ENCODE assay signal across 18 cellular contexts in genomic region chrX:24203072-24203808, GRCh38. TPM values are rescaled to one million over a fixed set of nuclear protein-coding genes. Genes with fewer than 3 reads are reported as not detected.
DNase-seq lines count a peak whose midpoint lies in the region; ATAC-seq and TF ChIP-seq lines count a peak whose summit lies in the region.
"Had no signal": no experiment of that assay in that cellular context is flagged by ENCODE, and none has a peak within 500 bp of the region (broad histone marks: within the 10 kb centered on the region; RNA-seq: fewer than 3 reads in every experiment).

No MANE protein-coding gene starts in this region.

- POLR2A ChIA-PET in activated CD8-positive, alpha-beta T cell treated with anti-CD3 and anti-CD28 coated beads for 36 hours (lab: Charles Lee), result no interaction called here
- POLR2A ChIA-PET in activated CD8-positive, alpha-beta T cell treated with anti-CD3 and anti-CD28 coated beads, Interleukin-2, amount 10 ng/mL, durations not matched to agents 7 days and 5 days (lab: Charles Lee), result no interaction called here
- POLR2A ChIA-PET in CD4-positive, alpha-beta memory T cell (lab: Charles Lee; ENCODE audit: partially characterized antibody), result interaction anchor here (1.6 kb wide), 1 partner anchor 10 kb away, joined by 4 read pairs; no protein-coding TSS in a partner anchor
- POLR2A ChIA-PET in naive thymus-derived CD4-positive, alpha-beta T cell (lab: Charles Lee), result no interaction called here

- peaks cover 48% of the 10 kb centered on the region for H3K4me1 Mint-ChIP-seq in activated CD8-positive, alpha-beta T cell treated with anti-CD3 and anti-CD28 coated beads for 36 hours (ENCODE audit: low read depth)
- peaks cover 20% of the 10 kb centered on the region for H3K4me1 Mint-ChIP-seq in activated CD8-positive, alpha-beta T cell treated with anti-CD3 and anti-CD28 coated beads, Interleukin-2, amount 10 ng/mL, durations not matched to agents 7 days and 5 days (ENCODE audit: low read depth)
- H3K4me1 Mint-ChIP-seq in CD4-positive, alpha-beta memory T cell, result peaks cover 43 to 62% (median 53%) of the 10 kb centered on the region in 4 donors
- peaks cover 32% of the 10 kb centered on the region for H3K4me1 Mint-ChIP-seq in activated T-helper 2 cell treated with anti-CD3 and anti-CD28 coated beads, Interferon-gamma antibody, Interleukin-2, Interleukin-4, amounts not matched to agents 10 μg/mL and 5 μg/mL and 100 μg/mL, durations not matched to agents 14 hours and 24 hours and 36 hours (ENCODE audit: low read depth)
- H3K4me1 Mint-ChIP-seq in naive thymus-derived CD4-positive, alpha-beta T cell, result peaks cover 27 to 63% (median 49%) of the 10 kb centered on the region in 7 donors

- CTCF ChIA-PET in activated CD8-positive, alpha-beta T cell treated with anti-CD3 and anti-CD28 coated beads for 36 hours (lab: Charles Lee), result no interaction called here
- CTCF ChIA-PET in activated CD8-positive, alpha-beta T cell treated with anti-CD3 and anti-CD28 coated beads, Interleukin-2, amount 10 ng/mL, durations not matched to agents 7 days and 5 days (lab: Charles Lee), result no interaction called here
- CTCF ChIA-PET in CD4-positive, alpha-beta memory T cell (lab: Charles Lee; ENCODE audit: partially characterized antibody), result interaction anchor here (1.2 kb wide), 1 partner anchor 39 kb away, joined by 3 read pairs; no protein-coding TSS in a partner anchor
- CTCF ChIA-PET in naive thymus-derived CD4-positive, alpha-beta T cell (lab: Charles Lee), result no interaction called here

- ATAC-seq in activated CD8-positive, alpha-beta T cell treated with anti-CD3 and anti-CD28 coated beads for 36 hours, result no peak
- no peak for ATAC-seq in activated CD8-positive, alpha-beta T cell treated with anti-CD3 and anti-CD28 coated beads, Interleukin-2, amount 10 ng/mL, durations not matched to agents 7 days and 5 days
- ATAC-seq in naive thymus-derived CD4-positive, alpha-beta T cell, result no peak
- ATAC-seq: left cardiac atrium had no signal

- no peaks in the 10 kb centered on the region for H3K27me3 Mint-ChIP-seq in activated CD8-positive, alpha-beta T cell treated with anti-CD3 and anti-CD28 coated beads for 36 hours
- no peaks in the 10 kb centered on the region for H3K27me3 Mint-ChIP-seq in activated CD8-positive, alpha-beta T cell treated with anti-CD3 and anti-CD28 coated beads, Interleukin-2, amount 10 ng/mL, durations not matched to agents 7 days and 5 days (ENCODE audit: low read depth)
- H3K27me3 Mint-ChIP-seq in CD4-positive, alpha-beta memory T cell, result no peaks in the 10 kb centered on the region
- H3K27me3 Mint-ChIP-seq in activated T-helper 2 cell treated with anti-CD3 and anti-CD28 coated beads, Interferon-gamma antibody, Interleukin-2, Interleukin-4, amounts not matched to agents 10 μg/mL and 5 μg/mL and 100 μg/mL, durations not matched to agents 14 hours and 24 hours and 36 hours (ENCODE audit: low read depth), result no peaks in the 10 kb centered on the region
- H3K27me3 Mint-ChIP-seq in naive thymus-derived CD4-positive, alpha-beta T cell, result no peaks in the 10 kb centered on the region

- intact Hi-C loops in activated CD8-positive, alpha-beta T cell treated with anti-CD3 and anti-CD28 coated beads for 36 hours (cut with micrococcal nuclease), result no loop called here
- intact Hi-C loops in CD4-positive, alpha-beta memory T cell (cut with micrococcal nuclease), result loop anchor here (5.0 kb wide), 1 partner anchor 36 kb away; no protein-coding TSS in a partner anchor
- intact Hi-C loops in activated T-helper 2 cell treated with anti-CD3 and anti-CD28 coated beads, Interferon-gamma antibody, Interleukin-2, Interleukin-4, amounts not matched to agents 10 μg/mL and 5 μg/mL and 100 μg/mL, durations not matched to agents 14 hours and 24 hours and 36 hours (cut with micrococcal nuclease), result no loop called here
- intact Hi-C loops in naive thymus-derived CD4-positive, alpha-beta T cell (cut with micrococcal nuclease), result no loop called here

- no peaks in the 10 kb centered on the region for H3K27me3 ChIP-seq in CD4-positive, alpha-beta memory T cell (ENCODE audit: insufficient read depth, low read length)
- no peaks in the 10 kb centered on the region for H3K27me3 ChIP-seq in naive thymus-derived CD4-positive, alpha-beta T cell (ENCODE audit: control insufficient read depth in 2 of 2, insufficient read depth in 2 of 2, low read length in 2 of 2)
- no peaks in the 10 kb centered on the region for H3K27me3 ChIP-seq in SJCRH30
- H3K27me3 ChIP-seq: spleen had no signal

- no peak for TF ChIP-seq CTCF in activated CD8-positive, alpha-beta T cell treated with anti-CD3 and anti-CD28 coated beads for 36 hours (IDR thresholded peaks at IDR 0.05)
- TF ChIP-seq CTCF in GM10266 (IDR thresholded peaks at IDR 0.05; ENCODE audit: control insufficient read depth, insufficient read depth, low read depth, missing control alignments) (no peak), coronary artery (IDR thresholded peaks at IDR 0.05) (no peak)

- H3K4me3 Mint-ChIP-seq in activated CD8-positive, alpha-beta T cell treated with anti-CD3 and anti-CD28 coated beads for 36 hours, result no peak overlapping the region
- no peak overlapping the region for H3K4me3 Mint-ChIP-seq in activated CD8-positive, alpha-beta T cell treated with anti-CD3 and anti-CD28 coated beads, Interleukin-2, amount 10 ng/mL, durations not matched to agents 7 days and 5 days
- peak overlapping the region in 5 of 8 donors; percentile 1 to 49 (median 26) for H3K4me3 Mint-ChIP-seq in CD4-positive, alpha-beta memory T cell
- H3K4me3 Mint-ChIP-seq in activated T-helper 2 cell treated with anti-CD3 and anti-CD28 coated beads, Interferon-gamma antibody, Interleukin-2, Interleukin-4, amounts not matched to agents 10 μg/mL and 5 μg/mL and 100 μg/mL, durations not matched to agents 14 hours and 24 hours and 36 hours (ENCODE audit: low read depth), result no peak overlapping the region
- no peak overlapping the region for H3K4me3 Mint-ChIP-seq in naive thymus-derived CD4-positive, alpha-beta T cell

- H3K36me3 ChIP-seq in CD4-positive, alpha-beta memory T cell (ENCODE audit: insufficient read depth, low read length), result peaks cover 1% of the 10 kb centered on the region
- H3K36me3 ChIP-seq in naive thymus-derived CD4-positive, alpha-beta T cell (ENCODE audit: control insufficient read depth in 2 of 3, insufficient read depth in 3 of 3, low read length in 3 of 3), result peaks cover 0 to 18% (median 3%) of the 10 kb centered on the region in 3 experiments
- H3K36me3 ChIP-seq in SJCRH30, result peaks cover 7% of the 10 kb centered on the region

- no peak overlapping the region for H3K4me3 ChIP-seq in CD4-positive, alpha-beta memory T cell (ENCODE audit: low read length in 2 of 2)
- no peak overlapping the region for H3K4me3 ChIP-seq in naive thymus-derived CD4-positive, alpha-beta T cell (ENCODE audit: low read length)
- H3K4me3 ChIP-seq in SJCRH30, result no peak overlapping the region
- no peak overlapping the region for H3K4me3 ChIP-seq in coronary artery
- H3K4me3 ChIP-seq: spleen had no signal

- no peak overlapping the region for H3K27ac ChIP-seq in CD4-positive, alpha-beta memory T cell (ENCODE audit: low read depth, low read length)
- H3K27ac ChIP-seq in naive thymus-derived CD4-positive, alpha-beta T cell (ENCODE audit: low read depth, low read length), result no peak overlapping the region
- H3K27ac ChIP-seq in SJCRH30 (no peak overlapping the region), coronary artery (no peak overlapping the region)
- H3K27ac ChIP-seq: HL-60, spleen had no signal

- DNase-seq in activated CD8-positive, alpha-beta T cell treated with anti-CD3 and anti-CD28 coated beads for 36 hours, result no peak
- DNase-seq in activated CD8-positive, alpha-beta T cell treated with anti-CD3 and anti-CD28 coated beads, Interleukin-2, amount 10 ng/mL, durations not matched to agents 7 days and 5 days, result no peak
- no peak for DNase-seq in CD4-positive, alpha-beta memory T cell
- no peak for DNase-seq in activated T-helper 2 cell treated with anti-CD3 and anti-CD28 coated beads, Interferon-gamma antibody, Interleukin-2, Interleukin-4, amounts not matched to agents 10 μg/mL and 5 μg/mL and 100 μg/mL, durations not matched to agents 14 hours and 24 hours and 36 hours (ENCODE audit: low spot score)
- no peak for DNase-seq in naive thymus-derived CD4-positive, alpha-beta T cell
- DNase-seq in SJCRH30, result no peak
- DNase-seq in GM10266 (ENCODE audit: extremely low spot score), result no peak
- no peak for DNase-seq in coronary artery (ENCODE audit: low spot score)
- DNase-seq: activated CD8-positive, alpha-beta memory T cell treated with anti-CD3 and anti-CD28 coated beads for 24 hours; central memory CD4-positive, alpha-beta T cell; KBM-7; left cardiac atrium; NCI-H1048; NCI-H2107; NCI-H526; posterior cingulate gyrus; spleen had no signal

- H3K4me1 ChIP-seq in CD4-positive, alpha-beta memory T cell (ENCODE audit: insufficient read depth, low read length), result peaks cover 22% of the 10 kb centered on the region
- peaks cover 0 to 6% of the 10 kb centered on the region in 2 donors for H3K4me1 ChIP-seq in naive thymus-derived CD4-positive, alpha-beta T cell (ENCODE audit: control insufficient read depth in 2 of 2, insufficient read depth in 2 of 2, low read length in 2 of 2)
- H3K4me1 ChIP-seq in SJCRH30, result no peaks in the 10 kb centered on the region

- no peaks in the 10 kb centered on the region for H3K9me3 Mint-ChIP-seq in activated CD8-positive, alpha-beta T cell treated with anti-CD3 and anti-CD28 coated beads for 36 hours
- no peaks in the 10 kb centered on the region for H3K9me3 Mint-ChIP-seq in activated CD8-positive, alpha-beta T cell treated with anti-CD3 and anti-CD28 coated beads, Interleukin-2, amount 10 ng/mL, durations not matched to agents 7 days and 5 days (ENCODE audit: insufficient read depth)
- no peaks in the 10 kb centered on the region for H3K9me3 Mint-ChIP-seq in CD4-positive, alpha-beta memory T cell
- no peaks in the 10 kb centered on the region for H3K9me3 Mint-ChIP-seq in activated T-helper 2 cell treated with anti-CD3 and anti-CD28 coated beads, Interferon-gamma antibody, Interleukin-2, Interleukin-4, amounts not matched to agents 10 μg/mL and 5 μg/mL and 100 μg/mL, durations not matched to agents 14 hours and 24 hours and 36 hours
- peaks cover 0 to 3% (median 0%) of the 10 kb centered on the region in 11 donors for H3K9me3 Mint-ChIP-seq in naive thymus-derived CD4-positive, alpha-beta T cell

- no peaks in the 10 kb centered on the region for H3K9me3 ChIP-seq in CD4-positive, alpha-beta memory T cell (ENCODE audit: control insufficient read depth in 1 of 2, low read length in 2 of 2)
- H3K9me3 ChIP-seq in naive thymus-derived CD4-positive, alpha-beta T cell (ENCODE audit: control insufficient read depth in 2 of 3, low read length in 3 of 3), result no peaks in the 10 kb centered on the region
- no peaks in the 10 kb centered on the region for H3K9me3 ChIP-seq in SJCRH30 (replicated peaks)
- H3K9me3 ChIP-seq: spleen had no signal

- peak overlapping the region; percentile 53 for H3K27ac Mint-ChIP-seq in activated CD8-positive, alpha-beta T cell treated with anti-CD3 and anti-CD28 coated beads for 36 hours
- no peak overlapping the region for H3K27ac Mint-ChIP-seq in activated CD8-positive, alpha-beta T cell treated with anti-CD3 and anti-CD28 coated beads, Interleukin-2, amount 10 ng/mL, durations not matched to agents 7 days and 5 days
- H3K27ac Mint-ChIP-seq in CD4-positive, alpha-beta memory T cell, result peak overlapping the region; percentile 48 to 76 (median 66)
- H3K27ac Mint-ChIP-seq in activated T-helper 2 cell treated with anti-CD3 and anti-CD28 coated beads, Interferon-gamma antibody, Interleukin-2, Interleukin-4, amounts not matched to agents 10 μg/mL and 5 μg/mL and 100 μg/mL, durations not matched to agents 14 hours and 24 hours and 36 hours, result peak overlapping the region; percentile 33
- peak overlapping the region in 8 of 9 donors; percentile 0 to 85 (median 62) for H3K27ac Mint-ChIP-seq in naive thymus-derived CD4-positive, alpha-beta T cell

- peaks cover 31% of the 10 kb centered on the region for H3K36me3 Mint-ChIP-seq in activated CD8-positive, alpha-beta T cell treated with anti-CD3 and anti-CD28 coated beads for 36 hours (ENCODE audit: low read depth)
- peaks cover 27% of the 10 kb centered on the region for H3K36me3 Mint-ChIP-seq in activated CD8-positive, alpha-beta T cell treated with anti-CD3 and anti-CD28 coated beads, Interleukin-2, amount 10 ng/mL, durations not matched to agents 7 days and 5 days (ENCODE audit: low read depth)
- H3K36me3 Mint-ChIP-seq in CD4-positive, alpha-beta memory T cell, result peaks cover 21 to 29% of the 10 kb centered on the region in 2 donors
- peaks cover 38% of the 10 kb centered on the region for H3K36me3 Mint-ChIP-seq in activated T-helper 2 cell treated with anti-CD3 and anti-CD28 coated beads, Interferon-gamma antibody, Interleukin-2, Interleukin-4, amounts not matched to agents 10 μg/mL and 5 μg/mL and 100 μg/mL, durations not matched to agents 14 hours and 24 hours and 36 hours (ENCODE audit: low read depth)
- H3K36me3 Mint-ChIP-seq in naive thymus-derived CD4-positive, alpha-beta T cell, result peaks cover 4 to 36% (median 11%) of the 10 kb centered on the region in 5 donors

RNA-seq across cellular contexts. Expression of gene ZFX, which starts 53.7 kb away (rescaled TPM):
- 10 to 100 TPM; 38.8 to 40.4 TPM for total RNA-seq in activated CD8-positive, alpha-beta T cell treated with anti-CD3 and anti-CD28 coated beads for 36 hours
- total RNA-seq in activated CD8-positive, alpha-beta T cell treated with anti-CD3 and anti-CD28 coated beads, Interleukin-2, amount 10 ng/mL, durations not matched to agents 7 days and 5 days, result 10 to 100 TPM; 44.4 to 44.5 TPM
- 10 to 100 TPM; 69.5 to 72.2 TPM for total RNA-seq in CD4-positive, alpha-beta memory T cell
- polyA plus RNA-seq in CD4-positive, alpha-beta memory T cell, result 10 to 100 TPM; 33.7 to 43.8 TPM
- 34.1 and 37.0 TPM in 2 replicates for total RNA-seq in activated T-helper 2 cell treated with anti-CD3 and anti-CD28 coated beads, Interferon-gamma antibody, Interleukin-2, Interleukin-4, amounts not matched to agents 10 μg/mL and 5 μg/mL and 100 μg/mL, durations not matched to agents 14 hours and 24 hours and 36 hours
- 10 to 100 TPM; 52.7 to 68.2 (median 63.3) TPM for total RNA-seq in naive thymus-derived CD4-positive, alpha-beta T cell
- polyA plus RNA-seq in naive thymus-derived CD4-positive, alpha-beta T cell, result 10 to 100 TPM; 38.1 to 40.0 TPM
- total RNA-seq in SJCRH30 (2014; rRNA removed; shearing (Covaris generic)), result 22.6 and 27.5 TPM in 2 replicates

Comparison
In these comparisons a context has a peak if more than half of its experiments do, and no peak if none do; other contexts are left out.
1. H3K4me3 Mint-ChIP-seq: peak in CD4-positive, alpha-beta memory T cell (5 of 8); none in activated CD8-positive, alpha-beta T cell treated with anti-CD3 and anti-CD28 coated beads for 36 hours (single experiment), activated CD8-positive, alpha-beta T cell treated with anti-CD3 and anti-CD28 coated beads, Interleukin-2, amount 10 ng/mL, durations not matched to agents 7 days and 5 days (single experiment), activated T-helper 2 cell treated with anti-CD3 and anti-CD28 coated beads, Interferon-gamma antibody, Interleukin-2, Interleukin-4, amounts not matched to agents 10 μg/mL and 5 μg/mL and 100 μg/mL, durations not matched to agents 14 hours and 24 hours and 36 hours (single experiment) and naive thymus-derived CD4-positive, alpha-beta T cell (0 of 10).